Comparison of ENCODE assay signal across 8 cellular contexts in genomic region chr11:73308963-73309960, GRCh38. TPM values are rescaled to one million over a fixed set of nuclear protein-coding genes. Genes with fewer than 3 reads are reported as not detected.
DNase-seq lines count a peak whose midpoint lies in the region; ATAC-seq and TF ChIP-seq lines count a peak whose summit lies in the region.

No MANE protein-coding gene starts in this region.

- H3K9me3 Mint-ChIP-seq in activated CD4-positive, alpha-beta T cell treated with anti-CD3 and anti-CD28 coated beads for 36 hours (ENCODE audit: low read depth) = no peaks in the 10 kb centered on the region

- H3K9me3 ChIP-seq in ectodermal cell (ENCODE audit: control insufficient read depth, low read length) = no peaks in the 10 kb centered on the region
- no peaks in the 10 kb centered on the region for H3K9me3 ChIP-seq in lower lobe of right lung
- no peaks in the 10 kb centered on the region for H3K9me3 ChIP-seq in tibial artery

- peak; percentile 82 for ATAC-seq in lower lobe of right lung
- no peak for ATAC-seq in activated CD4-positive, alpha-beta T cell treated with anti-CD3 and anti-CD28 coated beads for 36 hours

- H3K36me3 ChIP-seq in ectodermal cell (ENCODE audit: control insufficient read depth, insufficient read depth, low read length) (peaks cover 5% of the 10 kb centered on the region), lower lobe of right lung (no peaks in the 10 kb centered on the region), tibial artery (peaks cover 0 to 16% (median 13%) of the 10 kb centered on the region in 3 donors)

- peaks cover 18% of the 10 kb centered on the region for H3K27me3 Mint-ChIP-seq in activated CD4-positive, alpha-beta T cell treated with anti-CD3 and anti-CD28 coated beads for 36 hours

- peak overlapping the region; percentile 63; the same call in 1 of the 2 replicates for H3K4me3 ChIP-seq in GM08714 (ENCODE audit: low read length)
- peak overlapping the region; percentile 79 for H3K4me3 ChIP-seq in ectodermal cell (ENCODE audit: insufficient read depth, low read depth, low read length)
- H3K4me3 ChIP-seq in lower lobe of right lung = peak overlapping the region; percentile 78
- H3K4me3 ChIP-seq in tibial artery = peak overlapping the region; percentile 90 to 92

- no peaks in the 10 kb centered on the region for H3K36me3 Mint-ChIP-seq in activated CD4-positive, alpha-beta T cell treated with anti-CD3 and anti-CD28 coated beads for 36 hours (ENCODE audit: low read depth)

- peaks cover 5% of the 10 kb centered on the region for H3K4me1 Mint-ChIP-seq in activated CD4-positive, alpha-beta T cell treated with anti-CD3 and anti-CD28 coated beads for 36 hours

- H3K27ac ChIP-seq in ectodermal cell (ENCODE audit: insufficient read depth, low read depth, low read length, poor library complexity, severe bottlenecking) = peak overlapping the region; percentile 86
- H3K27ac ChIP-seq in lower lobe of right lung = peak overlapping the region; percentile 98
- H3K27ac ChIP-seq in tibial artery = peak overlapping the region; percentile 97

- CTCF ChIA-PET in activated CD4-positive, alpha-beta T cell treated with anti-CD3 and anti-CD28 coated beads for 36 hours (lab: Charles Lee) = interaction anchor here (1.0 to 6.8 kb wide), 4 partner anchors 9 to 42 kb away, joined by 3 to 91 read pairs (median 14); no protein-coding TSS in a partner anchor

- no peak for TF ChIP-seq CTCF in lower lobe of right lung (IDR thresholded peaks at IDR 0.05)
- no peak for TF ChIP-seq CTCF in tibial artery (IDR thresholded peaks at IDR 0.05)

- 8% methylated on average over 80 of the region's 80 CpGs for WGBS in ectodermal cell, 2 experiments

- POLR2A ChIA-PET in activated CD4-positive, alpha-beta T cell treated with anti-CD3 and anti-CD28 coated beads for 36 hours (lab: Charles Lee) = interaction anchor here (0.7 to 0.8 kb wide), 2 partner anchors 35 kb away, joined by 3 to 7 read pairs; no protein-coding TSS in a partner anchor

- intact Hi-C loops in lower lobe of right lung (cut with DNase I) = no loop called here
- intact Hi-C loops in tibial artery (cut with DNase I; ENCODE audit: low total_unique reads) = no loop called here
- intact Hi-C loops in activated CD4-positive, alpha-beta T cell treated with anti-CD3 and anti-CD28 coated beads for 36 hours (cut with DNase I, micrococcal nuclease) = no loop called here

- DNase-seq in NCI-H526 treated with DMSO at 0.1 percent for 48 hours (lab: John Stamatoyannopoulos, UW) (peak; percentile 11), lower lobe of right lung (peak; percentile 94), tibial artery (peak; percentile 94 to 97)
- no peak for DNase-seq in activated CD4-positive, alpha-beta T cell treated with anti-CD3 and anti-CD28 coated beads, Interleukin-2, amount 50 U/mL, for 1 hour
- DNase-seq in activated CD4-positive, alpha-beta T cell treated with anti-CD3 and anti-CD28 coated beads for 36 hours = no peak
- DNase-seq in stimulated activated CD8-positive, alpha-beta memory T cell treated with anti-CD3 and anti-CD28 coated beads, Interleukin-4, amount 100 ng/mL, for 48 hours = no peak

- peaks cover 10% of the 10 kb centered on the region for H3K27me3 ChIP-seq in ectodermal cell (ENCODE audit: control insufficient read depth, insufficient read depth, low read length, poor library complexity, severe bottlenecking)
- H3K27me3 ChIP-seq in lower lobe of right lung (ENCODE audit: low read depth) = no peaks in the 10 kb centered on the region
- no peaks in the 10 kb centered on the region for H3K27me3 ChIP-seq in tibial artery

- H3K4me1 ChIP-seq in ectodermal cell (ENCODE audit: control insufficient read depth, insufficient read depth, low read length) (peaks cover 46% of the 10 kb centered on the region), lower lobe of right lung (peaks cover 47% of the 10 kb centered on the region), tibial artery (peaks cover 0 to 48% (median 38%) of the 10 kb centered on the region in 4 donors)

- no peak overlapping the region for H3K27ac Mint-ChIP-seq in activated CD4-positive, alpha-beta T cell treated with anti-CD3 and anti-CD28 coated beads for 36 hours

- no peak overlapping the region for H3K4me3 Mint-ChIP-seq in activated CD4-positive, alpha-beta T cell treated with anti-CD3 and anti-CD28 coated beads for 36 hours

RNA-seq across cellular contexts. Expression of gene ARHGEF17, which starts 1.2 kb away (rescaled TPM):
- 45.5 TPM for polyA plus RNA-seq in ectodermal cell (2013, experiment 1 of 4)
- polyA plus RNA-seq in ectodermal cell (2013, experiment 2 of 4) = 50.1 TPM
- polyA plus RNA-seq in ectodermal cell (2013, experiment 3 of 4) = 43.0 TPM
- polyA plus RNA-seq in ectodermal cell (2013, experiment 4 of 4) = 51.1 TPM
- total RNA-seq in lower lobe of right lung = 56.5 TPM
- under 1 TPM in 1 of 2 experiments, not detected in 1; 0.05 TPM for total RNA-seq in activated CD4-positive, alpha-beta T cell treated with anti-CD3 and anti-CD28 coated beads for 36 hours

RNA-seq across cellular contexts. Expression of gene P2RY6, which starts 37.1 kb away (rescaled TPM):
- polyA plus RNA-seq in ectodermal cell (2013, experiment 1 of 4) = 0.89 TPM
- not detected for polyA plus RNA-seq in ectodermal cell (2013, experiment 2 of 4)
- not detected for polyA plus RNA-seq in ectodermal cell (2013, experiment 3 of 4)
- polyA plus RNA-seq in ectodermal cell (2013, experiment 4 of 4) = not detected
- 3.6 TPM for total RNA-seq in lower lobe of right lung
- total RNA-seq in activated CD4-positive, alpha-beta T cell treated with anti-CD3 and anti-CD28 coated beads for 36 hours = not detected

Comparison
In these comparisons a context has a peak if more than half of its experiments do, and no peak if none do; other contexts are left out.
1. DNase-seq: peak in NCI-H526 treated with DMSO at 0.1 percent for 48 hours (single experiment), lower lobe of right lung (single experiment) and tibial artery (2 of 2); none in activated CD4-positive, alpha-beta T cell treated with anti-CD3 and anti-CD28 coated beads, Interleukin-2, amount 50 U/mL, for 1 hour (single experiment), activated CD4-positive, alpha-beta T cell treated with anti-CD3 and anti-CD28 coated beads for 36 hours (single experiment) and stimulated activated CD8-positive, alpha-beta memory T cell treated with anti-CD3 and anti-CD28 coated beads, Interleukin-4, amount 100 ng/mL, for 48 hours (single experiment).
2. RNA of gene ARHGEF17, which starts 1.2 kb away (total RNA-seq): 56.5 TPM in lower lobe of right lung (single experiment); 0.05 TPM in activated CD4-positive, alpha-beta T cell treated with anti-CD3 and anti-CD28 coated beads for 36 hours; every median in the first group is over 10 times any median in the second.
3. Peak in every context shown above with its lines, with median percentiles within 50 percentile points of each other: H3K4me3 ChIP-seq and H3K27ac ChIP-seq.